ENCODE assay signal across 13 cellular contexts in genomic region chr2:237297421-237298155, GRCh38.
DNase-seq lines count a peak whose midpoint lies in the region; ATAC-seq and TF ChIP-seq lines count a peak whose summit lies in the region.
"Had no signal": no experiment of that assay in that cellular context is flagged by ENCODE, and none has a peak within 500 bp of the region (broad histone marks: within the 10 kb centered on the region; RNA-seq: fewer than 3 reads in every experiment).

No MANE protein-coding gene starts in this region.

- H3K27ac ChIP-seq in right cardiac atrium (ENCODE audit: low read length) (peak overlapping the region; percentile 45), esophagus squamous epithelium (peak overlapping the region in 3 of 4 donors; percentile 7 to 66 (median 53)), osteoblast (ENCODE audit: low read depth, low read length) (peak overlapping the region; percentile 86), vagina (peak overlapping the region; percentile 81)
- H3K27ac ChIP-seq: SJCRH30 had no signal

- TF ChIP-seq POLR2A in esophagus squamous epithelium (IDR thresholded peaks at IDR 0.05) (no peak), vagina (IDR thresholded peaks at IDR 0.05) (no peak)

- no peak for DNase-seq in right cardiac atrium
- no peak for DNase-seq in Right ventricle myocardium inferior (ENCODE audit: missing footprints)
- no peak for DNase-seq in esophagus squamous epithelium (lab: John Stamatoyannopoulos, UW)
- no peak for DNase-seq in osteoblast (ENCODE audit: insufficient read length, low spot score, missing footprints)
- DNase-seq in vagina (ENCODE audit: extremely low spot score in 2 of 2) = no peak
- DNase-seq in NCI-H1436 treated with DMSO at 0.1 percent for 48 hours (lab: John Stamatoyannopoulos, UW) = no peak
- DNase-seq: activated naive CD4-positive, alpha-beta T cell treated with Interleukin-2 at 50 U/mL for 16 hours; Caco-2; NCI-H526 treated with DMSO at 0.1 percent for 48 hours; SJCRH30; spleen had no signal

- H3K27me3 ChIP-seq in right cardiac atrium (ENCODE audit: control insufficient read depth, insufficient read depth) (no peaks in the 10 kb centered on the region), esophagus squamous epithelium (peaks cover 0 to 7% (median 0%) of the 10 kb centered on the region in 4 donors), osteoblast (ENCODE audit: insufficient read depth, low read length) (no peaks in the 10 kb centered on the region), vagina (no peaks in the 10 kb centered on the region)
- H3K27me3 ChIP-seq: SJCRH30 had no signal

- intact Hi-C loops in right cardiac atrium (cut with DNase I) (loop anchor here in 2 of 4 donors (10.0 kb wide), 1 partner anchor 63 kb away; no protein-coding TSS in a partner anchor), Right ventricle myocardium inferior (cut with DNase I) (no loop called here), esophagus squamous epithelium (cut with DNase I) (no loop called here), vagina (cut with DNase I) (no loop called here)

- H2AFZ ChIP-seq in osteoblast (ENCODE audit: low read length) = no peak overlapping the region

- no peaks in the 10 kb centered on the region for H3K79me2 ChIP-seq in osteoblast (ENCODE audit: insufficient read depth, low read length)

- ATAC-seq in right cardiac atrium (no peak), Right ventricle myocardium inferior (no peak), HG02870 (IDR thresholded peaks at IDR 0.05; ENCODE audit: unreplicated experiment) (no peak), GM21619 (IDR thresholded peaks at IDR 0.05; ENCODE audit: unreplicated experiment) (no peak)

- no peak overlapping the region for H3K4me3 ChIP-seq in right cardiac atrium (ENCODE audit: low read length)
- no peak overlapping the region for H3K4me3 ChIP-seq in esophagus squamous epithelium
- H3K4me3 ChIP-seq in osteoblast (ENCODE audit: insufficient read depth, low read length) = no peak overlapping the region
- H3K4me3 ChIP-seq in vagina = no peak overlapping the region
- H3K4me3 ChIP-seq: SJCRH30, spleen had no signal

- TF ChIP-seq CTCF in esophagus squamous epithelium (IDR thresholded peaks at IDR 0.05) (no peak), osteoblast (IDR thresholded peaks at IDR 0.05; ENCODE audit: extremely low read depth, low read depth, low read length) (no peak), vagina (IDR thresholded peaks at IDR 0.05) (no peak)

- H3K4me2 ChIP-seq in osteoblast (ENCODE audit: insufficient read depth, low read length) = no peak overlapping the region

- H3K9me3 ChIP-seq in right cardiac atrium (ENCODE audit: control insufficient read depth, low read length) = no peaks in the 10 kb centered on the region
- H3K9me3 ChIP-seq in esophagus squamous epithelium = no peaks in the 10 kb centered on the region
- H3K9me3 ChIP-seq in osteoblast (ENCODE audit: low read depth, low read length) = no peaks in the 10 kb centered on the region
- H3K9me3 ChIP-seq in vagina = no peaks in the 10 kb centered on the region
- H3K9me3 ChIP-seq: Caco-2, SJCRH30 had no signal

- peaks cover 2% of the 10 kb centered on the region for H3K4me1 ChIP-seq in right cardiac atrium (ENCODE audit: control insufficient read depth, insufficient read depth, low read length)
- peaks cover 0 to 30% (median 27%) of the 10 kb centered on the region in 3 donors for H3K4me1 ChIP-seq in esophagus squamous epithelium
- H3K4me1 ChIP-seq in osteoblast (ENCODE audit: insufficient read depth, low read length) = peaks cover 50% of the 10 kb centered on the region
- H3K4me1 ChIP-seq in vagina = peaks cover 38% of the 10 kb centered on the region

- WGBS in right cardiac atrium = 78% methylated on average over 6 of the region's 6 CpGs
- 55 to 58% methylated on average over 6 of the region's 6 CpGs for WGBS in esophagus squamous epithelium, 2 donors

- H4K20me1 ChIP-seq in osteoblast (ENCODE audit: insufficient read depth, low read length) = no peaks in the 10 kb centered on the region

- H3K36me3 ChIP-seq in esophagus squamous epithelium (no peaks in the 10 kb centered on the region), osteoblast (ENCODE audit: insufficient read depth, low read length) (no peaks in the 10 kb centered on the region), vagina (no peaks in the 10 kb centered on the region)
- H3K36me3 ChIP-seq: SJCRH30, spleen had no signal
